In the genomic region with DNA sequence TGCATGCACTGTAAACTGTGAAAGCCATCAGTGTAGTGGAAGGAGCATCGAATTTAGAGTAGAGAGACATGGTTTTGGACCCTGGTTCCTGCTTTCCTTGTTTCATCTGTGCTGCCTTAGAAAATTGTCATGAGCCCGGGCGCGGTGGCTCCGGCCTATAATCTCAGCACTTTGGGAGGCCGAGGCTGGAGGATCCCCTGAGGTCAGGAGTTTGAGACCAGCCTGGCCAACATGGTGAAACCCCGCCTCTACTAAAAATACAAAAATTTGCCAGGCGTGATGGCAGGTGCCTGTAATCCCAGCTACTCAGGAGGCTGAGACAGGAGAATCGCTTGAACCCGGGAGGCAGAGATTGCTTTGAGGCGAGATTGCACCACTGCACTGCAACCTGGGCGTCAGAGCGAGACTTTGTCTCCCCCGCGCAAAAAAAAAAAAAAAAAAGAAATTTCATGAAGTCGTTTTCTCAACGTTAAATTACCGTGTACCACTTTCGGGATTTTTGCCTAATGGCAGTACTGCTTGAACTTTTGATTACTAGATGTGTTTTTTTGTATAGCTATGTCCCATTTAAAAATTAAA, we compare ENCODE assay signal across 8 cellular contexts. TPM values are rescaled to one million over a fixed set of nuclear protein-coding genes. Genes with fewer than 3 reads are reported as not detected.
DNase-seq lines count a peak whose midpoint lies in the region; ATAC-seq and TF ChIP-seq lines count a peak whose summit lies in the region.

No MANE protein-coding gene starts in this region.

- peak overlapping the region; percentile 83 for H3K4me3 Mint-ChIP-seq in Caco-2 (ENCODE audit: unreplicated experiment)

- H3K9me3 ChIP-seq in Caco-2 (no peaks in the 10 kb centered on the region), Panc1 (ENCODE audit: control insufficient read depth, insufficient read depth, low read depth, low read length) (no peaks in the 10 kb centered on the region), parathyroid adenoma (ENCODE audit: control insufficient read depth, low read length) (no peaks in the 10 kb centered on the region)

- H3K36me3 ChIP-seq in Caco-2 (ENCODE audit: control insufficient read depth, insufficient read depth, low read length): no peaks in the 10 kb centered on the region
- no peaks in the 10 kb centered on the region for H3K36me3 ChIP-seq in Panc1 (ENCODE audit: control insufficient read depth, insufficient read depth, low read length)
- no peaks in the 10 kb centered on the region for H3K36me3 ChIP-seq in parathyroid adenoma (ENCODE audit: control insufficient read depth, insufficient read depth, low read length)

- H3K4me1 Mint-ChIP-seq in Caco-2 (ENCODE audit: low read depth, unreplicated experiment): peaks cover 9% of the 10 kb centered on the region

- H3K79me2 ChIP-seq in parathyroid adenoma: no peaks in the 10 kb centered on the region

- H3K36me3 Mint-ChIP-seq in Caco-2 (ENCODE audit: insufficient read depth, unreplicated experiment): peaks cover 11% of the 10 kb centered on the region

- H3K9ac ChIP-seq in parathyroid adenoma: peak overlapping the region; percentile 58

- TF ChIP-seq CTCF in Caco-2 (IDR thresholded peaks at IDR 0.05; ENCODE audit: insufficient read depth in 1 of 2, low read depth in 1 of 2, low read length in 1 of 2, severe bottlenecking in 1 of 2, unreplicated experiment in 1 of 2): no peak
- no peak for TF ChIP-seq CTCF in Panc1 (IDR thresholded peaks at IDR 0.05)
- no peak for TF ChIP-seq CTCF in epithelial cell of proximal tubule (conservative IDR thresholded peaks at IDR 0.05; ENCODE audit: low read depth, low read length)
- no peak for TF ChIP-seq CTCF in parathyroid adenoma (IDR thresholded peaks at IDR 0.05)

- peak overlapping the region; percentile 80 for H2AFZ ChIP-seq in parathyroid adenoma

- POLR2A ChIA-PET in Caco-2 (lab: Charles Lee) (interaction anchor here (0.7 to 1.2 kb wide), 5 partner anchors 8 to 278 kb away, joined by 4 to 12 read pairs (median 5); a partner anchor contains a TSS), Panc1 (lab: Charles Lee) (interaction anchor here (0.7 kb wide), 1 partner anchor 137 kb away, joined by 13 read pairs; no protein-coding TSS in a partner anchor)

- peak overlapping the region; percentile 98 for H3K27ac Mint-ChIP-seq in Caco-2 (ENCODE audit: unreplicated experiment)

- no peak for ATAC-seq in Panc1
- no peak for ATAC-seq in HG02885 (IDR thresholded peaks at IDR 0.05; ENCODE audit: poor library complexity, unreplicated experiment)
- ATAC-seq in GM18907 (IDR thresholded peaks at IDR 0.05; ENCODE audit: unreplicated experiment): no peak
- ATAC-seq in HG03457 (IDR thresholded peaks at IDR 0.05; ENCODE audit: unreplicated experiment): no peak

- no peaks in the 10 kb centered on the region for H3K27me3 Mint-ChIP-seq in Caco-2 (ENCODE audit: insufficient read depth, unreplicated experiment)

- no peaks in the 10 kb centered on the region for H3K4me1 ChIP-seq in Caco-2
- peaks cover 3% of the 10 kb centered on the region; the same call in 1 of the 2 replicates for H3K4me1 ChIP-seq in Panc1 (ENCODE audit: control insufficient read depth, insufficient read depth, low read length)
- no peaks in the 10 kb centered on the region for H3K4me1 ChIP-seq in parathyroid adenoma

- H3K4me3 ChIP-seq in Caco-2 (ENCODE audit: low read depth, low read length) (peak overlapping the region; percentile 83), Panc1 (ENCODE audit: low read depth in 2 of 2, low read length in 2 of 2) (peak overlapping the region; percentile 79 to 93), epithelial cell of proximal tubule (ENCODE audit: low read depth, low read length) (peak overlapping the region; percentile 71), parathyroid adenoma (ENCODE audit: low read depth, low read length) (peak overlapping the region; percentile 91)

- DNase-seq in Caco-2 (no peak), Panc1 (ENCODE audit: low read depth, low spot score) (no peak), epithelial cell of proximal tubule (ENCODE audit: low read depth) (no peak), glomerular visceral epithelial cell (ENCODE audit: extremely low spot score) (no peak)

- CTCF ChIA-PET in Caco-2 (lab: Charles Lee): interaction anchor here (0.7 to 1.2 kb wide), 3 partner anchors 85 to 122 kb away, joined by 4 to 12 read pairs (median 8); a partner anchor contains a TSS
- CTCF ChIA-PET in Panc1 (lab: Charles Lee): interaction anchor here (1.2 kb wide), 1 partner anchor 73 kb away, joined by 6 read pairs; no protein-coding TSS in a partner anchor

- no peaks in the 10 kb centered on the region for H3K9me3 Mint-ChIP-seq in Caco-2 (ENCODE audit: unreplicated experiment)

- BruUV-seq in Caco-2 (replicated peaks; lab: Mats Ljungman, UMichigan): no TSS peak
- no TSS peak for BruUV-seq in Panc1 (replicated peaks; lab: Mats Ljungman, UMichigan)

- intact Hi-C loops in Caco-2 (cut with micrococcal nuclease; ENCODE audit: unreplicated experiment) (loop anchor here (5.0 kb wide), 1 partner anchor 71 kb away; no protein-coding TSS in a partner anchor), Panc1 (cut with micrococcal nuclease; ENCODE audit: unreplicated experiment) (no loop called here)

- H3K27me3 ChIP-seq in Caco-2 (replicated peaks; ENCODE audit: control insufficient read depth, insufficient read depth, low read length) (no peaks in the 10 kb centered on the region), Panc1 (ENCODE audit: control insufficient read depth, insufficient read depth, low read length) (no peaks in the 10 kb centered on the region), parathyroid adenoma (ENCODE audit: control insufficient read depth, insufficient read depth, low read length) (no peaks in the 10 kb centered on the region)

- in situ Hi-C loops in Panc1 (cut with HindIII; ENCODE audit: low pct_unique_long_range_greater_than_20kb, low sequenced_read_pairs): no loop called here

- H3K27ac ChIP-seq in Panc1 (ENCODE audit: low read length) (peak overlapping the region; percentile 95), parathyroid adenoma (peak overlapping the region; percentile 94)

- H3K4me2 ChIP-seq in parathyroid adenoma (ENCODE audit: low read length): peak overlapping the region; percentile 82

RNA-seq across cellular contexts. Expression of a gene that starts 0.9 kb away (rescaled TPM):
- total RNA-seq in Caco-2 (2022) (15.7 and 17.3 TPM in 2 replicates), Panc1 (2021; ENCODE audit: unreplicated experiment) (39.6 TPM), epithelial cell of proximal tubule (10.6 and 13.7 TPM in 2 replicates)
- 31.5 TPM for polyA plus RNA-seq in Panc1 (2012; ENCODE audit: insufficient read length)

RNA-seq across cellular contexts. Expression of a gene that starts 45.4 kb away (rescaled TPM):
- total RNA-seq in Caco-2 (2022) (24.5 TPM in 2 replicates), Panc1 (2021; ENCODE audit: unreplicated experiment) (83.2 TPM), epithelial cell of proximal tubule (14.5 and 18.2 TPM in 2 replicates)
- polyA plus RNA-seq in Panc1 (2012; ENCODE audit: insufficient read length): 32.1 TPM
